In the genomic region with DNA sequence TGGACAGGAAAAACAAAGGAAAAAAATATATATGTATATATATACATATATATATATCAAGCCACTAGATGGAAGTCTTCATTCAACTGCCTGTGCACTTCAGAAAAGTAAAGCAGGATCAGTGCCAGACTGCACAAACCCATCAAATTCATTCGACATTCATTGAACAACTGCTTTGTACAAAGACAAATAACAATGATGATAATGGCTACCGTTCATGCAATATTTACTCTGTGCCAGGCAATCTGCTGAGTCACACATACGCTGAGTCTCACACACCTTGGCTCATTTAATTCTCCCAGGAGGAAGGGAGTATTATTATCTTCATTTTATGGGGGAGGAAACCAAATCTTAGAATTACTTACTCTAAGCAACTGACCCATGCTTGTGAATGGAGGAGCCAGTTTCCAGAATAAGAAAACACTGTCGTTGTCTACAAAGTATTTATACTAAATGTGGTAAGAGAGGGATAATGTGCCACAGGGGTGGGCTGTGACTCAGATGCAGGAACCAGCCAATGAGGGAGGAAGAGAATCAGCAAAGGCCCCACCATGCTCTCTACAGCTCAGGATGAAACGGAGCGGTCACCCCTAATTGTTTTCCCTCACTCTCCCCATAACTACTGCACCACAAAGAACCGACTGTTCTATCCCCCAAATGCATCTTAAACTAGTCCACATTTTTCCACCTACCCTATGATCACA, we compare ENCODE assay signal across 9 cellular contexts. TPM values are rescaled to one million over a fixed set of nuclear protein-coding genes. Genes with fewer than 3 reads are reported as not detected.
DNase-seq lines count a peak whose midpoint lies in the region; TF ChIP-seq lines count a peak whose summit lies in the region.
"Had no signal": no experiment of that assay in that cellular context is flagged by ENCODE, and none has a peak within 500 bp of the region (broad histone marks: within the 10 kb centered on the region; RNA-seq: fewer than 3 reads in every experiment).

No MANE protein-coding gene starts in this region.

- H3F3A ChIP-seq in MM.1S (ENCODE audit: insufficient read depth, low read length) = peaks cover 52% of the 10 kb centered on the region

- peak overlapping the region; percentile 40 for H3K9ac ChIP-seq in MM.1S (ENCODE audit: low read length)

- in situ Hi-C loops in ACHN (cut with HindIII; ENCODE audit: low pct_ligation_motif_present, low pct_unique_long_range_greater_than_20kb, low sequenced_read_pairs) = no loop called here

- H3K9me2 ChIP-seq in MM.1S (replicated peaks; ENCODE audit: insufficient read depth, low read length) = no peaks in the 10 kb centered on the region

- no peak overlapping the region for H3K4me3 ChIP-seq in GM12865 (ENCODE audit: low read depth, low read length)
- H3K4me3 ChIP-seq in MM.1S (ENCODE audit: low read length) = no peak overlapping the region; the same call in 1 of the 2 replicates
- H3K4me3 ChIP-seq: suprapubic skin had no signal

- H3K4me2 ChIP-seq in MM.1S (ENCODE audit: low read depth, low read length) = peak overlapping the region; percentile 58

- H3K4me3 Mint-ChIP-seq in neural crest cell = no peak overlapping the region
- H3K4me3 Mint-ChIP-seq: T-helper 1 cell treated with Interleukin-12 subunit alpha and Interleukin-12 subunit beta and Interleukin-4 antibody, amounts not matched to agents 30 μg/mL and 1 μg/mL, for 36 hours had no signal

- no peaks in the 10 kb centered on the region for H3K79me2 ChIP-seq in MM.1S (ENCODE audit: low read length)

- peaks cover 72% of the 10 kb centered on the region for H3K4me1 ChIP-seq in MM.1S (ENCODE audit: low read length)

- H3K27me3 ChIP-seq in MM.1S (replicated peaks; ENCODE audit: insufficient read depth, low read length) = no peaks in the 10 kb centered on the region
- H3K27me3 ChIP-seq: suprapubic skin had no signal

- H3K27ac Mint-ChIP-seq in neural crest cell (ENCODE audit: unreplicated experiment) = no peak overlapping the region
- H3K27ac Mint-ChIP-seq: T-helper 1 cell treated with Interleukin-12 subunit alpha and Interleukin-12 subunit beta and Interleukin-4 antibody, amounts not matched to agents 30 μg/mL and 1 μg/mL, for 36 hours had no signal

- peak; percentile 55 for DNase-seq in GM12865 (ENCODE audit: low read depth)
- DNase-seq in MM.1S = peak; percentile 54
- DNase-seq in SW480 (ENCODE audit: low spot score) = peak; percentile 48
- DNase-seq in neural crest cell (ENCODE audit: low read depth, low spot score) = no peak
- DNase-seq in stimulated activated CD8-positive, alpha-beta memory T cell treated with anti-CD3 and anti-CD28 coated beads, Interleukin-4, amount 100 ng/mL, for 48 hours = no peak
- no peak for DNase-seq in NOMO-1 treated with dmso at 0.1 percent for 144 hours (lab: John Stamatoyannopoulos, UW; ENCODE audit: unreplicated experiment)
- no peak for DNase-seq in ACHN

- no peak for TF ChIP-seq CTCF in GM12865 (IDR thresholded peaks at IDR 0.05; ENCODE audit: insufficient read depth, low read depth, low read length, missing control alignments)
- no peak for TF ChIP-seq CTCF in MM.1S (IDR thresholded peaks at IDR 0.05; ENCODE audit: low read length)
- TF ChIP-seq CTCF in neural crest cell (conservative IDR thresholded peaks at IDR 0.05) = peak; percentile 35

- peak overlapping the region; percentile 89 for H3K27ac ChIP-seq in MM.1S (ENCODE audit: low read length)
- H3K27ac ChIP-seq: suprapubic skin had no signal

- H4K20me1 ChIP-seq in MM.1S (ENCODE audit: insufficient read depth, low read length) = no peaks in the 10 kb centered on the region

- peaks cover 2% of the 10 kb centered on the region for H3K9me3 Mint-ChIP-seq in neural crest cell

- peaks cover 9% of the 10 kb centered on the region for H3K4me1 Mint-ChIP-seq in neural crest cell

- no peaks in the 10 kb centered on the region for H3K36me3 ChIP-seq in MM.1S (replicated peaks; ENCODE audit: insufficient read depth, low read length)
- H3K36me3 ChIP-seq: suprapubic skin had no signal

- no peaks in the 10 kb centered on the region for H3K36me3 Mint-ChIP-seq in neural crest cell (ENCODE audit: low read depth)

- no peaks in the 10 kb centered on the region for H3K27me3 Mint-ChIP-seq in neural crest cell (ENCODE audit: low read depth)

- no peaks in the 10 kb centered on the region for H3K9me3 ChIP-seq in MM.1S (replicated peaks; ENCODE audit: insufficient read depth, low read length)
- H3K9me3 ChIP-seq: suprapubic skin had no signal

- H2AFZ ChIP-seq in MM.1S (ENCODE audit: low read length) = no peak overlapping the region

RNA-seq across cellular contexts. Expression of gene BFSP2, which starts 44.4 kb away (rescaled TPM):
- not detected in 2 replicates for total RNA-seq in neural crest cell

Comparison
In these comparisons a context has a peak if more than half of its experiments do, and no peak if none do; other contexts are left out.
1. DNase-seq: peak in GM12865 (single experiment), MM.1S (single experiment) and SW480 (single experiment); none in neural crest cell (single experiment), stimulated activated CD8-positive, alpha-beta memory T cell treated with anti-CD3 and anti-CD28 coated beads, Interleukin-4, amount 100 ng/mL, for 48 hours (single experiment), NOMO-1 treated with dmso at 0.1 percent for 144 hours (single experiment) and ACHN (single experiment).